In the genomic region with DNA sequence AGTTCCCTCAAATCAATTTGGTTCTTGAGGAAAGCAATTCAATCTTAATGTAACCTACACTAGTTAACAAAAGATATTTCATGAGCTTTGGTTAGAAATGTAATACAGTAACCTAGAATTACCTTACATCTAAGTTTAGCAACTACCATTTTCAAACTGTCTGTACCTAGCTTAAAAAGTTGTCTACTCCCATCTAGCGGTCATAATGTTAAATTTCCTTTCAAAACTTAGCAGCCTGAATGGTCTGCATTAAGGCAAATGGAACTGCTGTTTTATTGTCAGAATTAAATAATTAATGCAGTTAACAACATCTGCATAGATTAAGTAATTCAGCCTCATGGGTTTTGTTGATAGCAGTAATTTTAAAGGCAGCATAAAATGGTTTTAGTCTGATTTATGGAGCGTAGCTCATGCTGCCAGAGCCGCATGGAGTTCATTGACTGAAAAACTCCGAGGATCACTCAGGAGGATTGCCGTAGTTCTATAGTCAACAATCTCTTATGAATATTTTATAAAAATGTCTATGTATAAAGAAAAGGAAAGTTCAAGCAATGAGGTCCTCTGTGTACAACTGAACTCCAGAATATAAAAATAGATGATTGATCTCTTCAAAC, we compare ENCODE assay signal across 9 cellular contexts.
DNase-seq lines count a peak whose midpoint lies in the region; ATAC-seq and TF ChIP-seq lines count a peak whose summit lies in the region.
"Had no signal": no experiment of that assay in that cellular context is flagged by ENCODE, and none has a peak within 500 bp of the region (broad histone marks: within the 10 kb centered on the region; RNA-seq: fewer than 3 reads in every experiment).

No MANE protein-coding gene starts in this region.

- DNase-seq in DMS114 treated with DMSO at 0.1 percent for 48 hours (lab: John Stamatoyannopoulos, UW; ENCODE audit: unreplicated experiment) = peak; percentile 65
- DNase-seq in NCI-H524 treated with DMSO at 0.1 percent for 48 hours (lab: John Stamatoyannopoulos, UW) = peak; percentile 33
- peak; percentile 39 for DNase-seq in brain microvascular endothelial cell
- DNase-seq in lung (ENCODE audit: low spot score) = no peak
- DNase-seq in NK-92 (lab: John Stamatoyannopoulos, UW; ENCODE audit: unreplicated experiment) = no peak
- DNase-seq in activated T-cell treated with anti-CD3 and anti-CD28 coated beads, Interleukin-2, amount 50 U/mL, for 24 hours = no peak
- DNase-seq: naive B cell had no signal

- no peaks in the 10 kb centered on the region for H3K4me1 Mint-ChIP-seq in activated T-cell treated with anti-CD3 and anti-CD28 coated beads, Interleukin-2, amount 50 U/mL, for 24 hours (ENCODE audit: low read depth)
- H3K4me1 Mint-ChIP-seq: naive B cell had no signal

- TF ChIP-seq CTCF in brain microvascular endothelial cell (IDR thresholded peaks at IDR 0.05; ENCODE audit: low read depth, low read length, missing control alignments) (peak; percentile 35), lung (IDR thresholded peaks at IDR 0.05; ENCODE audit: control extremely low read depth, extremely low read depth) (no peak)

- in situ Hi-C loops in brain microvascular endothelial cell (cut with HindIII; ENCODE audit: low pct_ligation_motif_present, low sequenced_read_pairs) = no loop called here

- H3K4me3 ChIP-seq in brain microvascular endothelial cell (ENCODE audit: low read depth, low read length) (no peak overlapping the region), lung (no peak overlapping the region)

- H3K36me3 Mint-ChIP-seq in activated T-cell treated with anti-CD3 and anti-CD28 coated beads, Interleukin-2, amount 50 U/mL, for 24 hours (ENCODE audit: low read depth) = no peaks in the 10 kb centered on the region
- H3K36me3 Mint-ChIP-seq: naive B cell had no signal

- no peaks in the 10 kb centered on the region for H3K9me3 ChIP-seq in lung (ENCODE audit: control insufficient read depth in 2 of 2, insufficient read depth in 1 of 2, low read length in 1 of 2)

- no peaks in the 10 kb centered on the region for H3K4me1 ChIP-seq in lung (ENCODE audit: control insufficient read depth in 2 of 2, insufficient read depth in 2 of 2, low read length in 2 of 2)

- H3K36me3 ChIP-seq in brain microvascular endothelial cell (replicated peaks) (no peaks in the 10 kb centered on the region), lung (ENCODE audit: control insufficient read depth in 2 of 2, insufficient read depth in 2 of 2, low read length in 2 of 2) (no peaks in the 10 kb centered on the region)

- H3K27ac ChIP-seq in brain microvascular endothelial cell (no peak overlapping the region), lung (ENCODE audit: low read depth in 1 of 2, low read length in 1 of 2) (no peak overlapping the region)

- no peaks in the 10 kb centered on the region for H3K27me3 Mint-ChIP-seq in activated T-cell treated with anti-CD3 and anti-CD28 coated beads, Interleukin-2, amount 50 U/mL, for 24 hours
- H3K27me3 Mint-ChIP-seq: naive B cell had no signal

- peak; percentile 79 for ATAC-seq in GM19455 (IDR thresholded peaks at IDR 0.05; ENCODE audit: unreplicated experiment)
- peak; percentile 84 for ATAC-seq in HG03457 (IDR thresholded peaks at IDR 0.05; ENCODE audit: unreplicated experiment)
- peak; percentile 62 for ATAC-seq in lung (ENCODE audit: insufficient read depth, low FRiP score)

- H3K27ac Mint-ChIP-seq in activated T-cell treated with anti-CD3 and anti-CD28 coated beads, Interleukin-2, amount 50 U/mL, for 24 hours = no peak overlapping the region
- H3K27ac Mint-ChIP-seq: naive B cell had no signal

- WGBS in lung, 2 donors = 68 to 70% methylated on average over 5 of the region's 5 CpGs

- no peaks in the 10 kb centered on the region for H3K9me3 Mint-ChIP-seq in activated T-cell treated with anti-CD3 and anti-CD28 coated beads, Interleukin-2, amount 50 U/mL, for 24 hours
- H3K9me3 Mint-ChIP-seq: naive B cell had no signal

- H3K27me3 ChIP-seq in brain microvascular endothelial cell (replicated peaks) = no peaks in the 10 kb centered on the region
- no peaks in the 10 kb centered on the region for H3K27me3 ChIP-seq in lung (ENCODE audit: control insufficient read depth, insufficient read depth)

- H3K4me3 Mint-ChIP-seq in activated T-cell treated with anti-CD3 and anti-CD28 coated beads, Interleukin-2, amount 50 U/mL, for 24 hours = no peak overlapping the region
- H3K4me3 Mint-ChIP-seq: naive B cell had no signal

Comparison
In these comparisons a context has a peak if more than half of its experiments do, and no peak if none do; other contexts are left out.
1. DNase-seq: peak in DMS114 treated with DMSO at 0.1 percent for 48 hours (single experiment), NCI-H524 treated with DMSO at 0.1 percent for 48 hours (single experiment) and brain microvascular endothelial cell (single experiment); none in lung (single experiment), NK-92 (single experiment) and activated T-cell treated with anti-CD3 and anti-CD28 coated beads, Interleukin-2, amount 50 U/mL, for 24 hours (single experiment).
2. Peak in every context shown above with its lines, with median percentiles within 50 percentile points of each other: ATAC-seq.